ENCODE assay signal across 8 cellular contexts in the genomic region with DNA sequence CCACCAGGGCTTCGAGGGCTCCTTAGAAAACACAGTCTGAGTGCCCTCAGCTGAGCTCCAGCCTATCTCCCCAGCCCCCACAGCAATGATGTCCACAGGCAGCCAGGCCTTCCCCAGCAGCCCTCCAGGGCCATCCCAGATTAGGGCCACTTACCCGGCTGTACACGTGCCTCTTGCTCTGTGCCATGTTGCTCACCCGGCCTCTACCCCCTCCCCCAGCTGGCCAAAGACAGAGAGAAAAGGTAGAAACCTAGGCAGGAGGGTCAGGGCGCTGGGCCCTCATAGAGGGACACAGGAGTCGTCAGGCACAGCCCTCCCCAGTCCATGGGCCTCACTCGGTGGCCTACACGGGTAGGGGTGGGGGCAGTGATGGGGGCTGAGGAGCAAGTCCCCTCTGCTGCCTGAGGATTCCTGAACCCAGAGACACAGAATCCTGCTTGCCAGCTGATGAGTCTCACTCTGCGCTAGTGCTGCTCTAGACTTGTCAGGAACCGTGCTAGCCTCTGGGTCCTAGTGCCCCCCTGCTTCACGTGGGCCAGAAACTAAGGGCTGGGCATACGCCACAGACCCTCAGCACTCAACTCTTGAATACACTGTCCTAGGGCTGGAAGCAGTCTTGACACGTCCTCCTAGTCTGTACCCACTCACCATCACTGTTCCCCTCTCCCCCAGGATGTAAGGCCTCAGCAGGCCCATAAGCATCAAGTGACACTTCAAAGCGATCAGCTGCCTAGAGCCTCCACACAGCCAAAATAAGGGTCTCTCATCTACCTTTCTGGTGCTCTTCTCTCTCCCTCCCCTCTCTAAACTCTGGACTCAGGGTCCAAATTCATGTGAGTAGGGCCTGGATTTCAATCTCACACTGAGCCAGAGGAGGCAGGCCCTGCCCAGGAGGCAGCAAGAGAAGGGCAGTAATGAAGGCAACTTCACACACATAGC. TPM values are rescaled to one million over a fixed set of nuclear protein-coding genes. Genes with fewer than 3 reads are reported as not detected.
DNase-seq lines count a peak whose midpoint lies in the region; ATAC-seq and TF ChIP-seq lines count a peak whose summit lies in the region.

A gene (minus strand): TSS at position 461 of the 939 bp plus-strand sequence. CDS start 274 bp downstream, at position 187.

- intact Hi-C loops in left colon (cut with DNase I, micrococcal nuclease), result no loop called here

- peaks cover 82% of the 10 kb centered on the region for H3K79me2 ChIP-seq in smooth muscle cell (ENCODE audit: low read depth)

- H3K4me2 ChIP-seq in BLaER1, result peak within 1 kb of the TSS; percentile 53
- H3K4me2 ChIP-seq in smooth muscle cell, result peak within 1 kb of the TSS; percentile 85

- peak within 1 kb of the TSS; percentile 81 for H3K4me3 Mint-ChIP-seq in T-helper 17 cell

- H3K9me3 ChIP-seq in BLaER1 (no peaks in the 10 kb centered on the region), T-helper 17 cell (ENCODE audit: control insufficient read depth, low read length, poor library complexity, severe bottlenecking) (no peaks in the 10 kb centered on the region), smooth muscle cell (replicated peaks; ENCODE audit: low read depth) (no peaks in the 10 kb centered on the region)

- peak within 1 kb of the TSS; percentile 39 for H3K27ac Mint-ChIP-seq in T-helper 17 cell

- H3K27me3 ChIP-seq in BLaER1, result no peaks in the 10 kb centered on the region
- no peaks in the 10 kb centered on the region for H3K27me3 ChIP-seq in smooth muscle cell (ENCODE audit: low read depth)

- H4K20me1 ChIP-seq in BLaER1, result peaks cover 88% of the 10 kb centered on the region
- H4K20me1 ChIP-seq in smooth muscle cell (ENCODE audit: low read depth), result peaks cover 81% of the 10 kb centered on the region

- DNase-seq in T-helper 17 cell (peak in 1 of 3 donors; percentile 10), dermis blood vessel endothelial cell (peak; percentile 58), left colon (peak; percentile 38 to 44), smooth muscle cell (lab: John Stamatoyannopoulos, UW; ENCODE audit: unreplicated experiment) (peak; percentile 32), NCI-H2171 (lab: John Stamatoyannopoulos, UW) (no peak)

- H3K4me3 ChIP-seq in BLaER1, result no peak within 1 kb of the TSS
- H3K4me3 ChIP-seq in smooth muscle cell, result peak within 1 kb of the TSS; percentile 46

- ATAC-seq in GM21723 (IDR thresholded peaks at IDR 0.05; ENCODE audit: unreplicated experiment) (peak; percentile 57), T-helper 17 cell (peak; percentile 52), left colon (peak; percentile 75), HG03460 (IDR thresholded peaks at IDR 0.05; ENCODE audit: unreplicated experiment) (no peak)

- peaks cover 34% of the 10 kb centered on the region for H3K4me1 ChIP-seq in BLaER1
- H3K4me1 ChIP-seq in smooth muscle cell (ENCODE audit: low read depth), result peaks cover 25% of the 10 kb centered on the region

- H3K36me3 ChIP-seq in BLaER1 (peaks cover 83% of the 10 kb centered on the region), smooth muscle cell (ENCODE audit: low read depth) (no peaks in the 10 kb centered on the region)

- no peaks in the 10 kb centered on the region for H3F3A ChIP-seq in smooth muscle cell (ENCODE audit: low read depth)

- H3K9ac ChIP-seq in BLaER1 (peak within 1 kb of the TSS; percentile 57), smooth muscle cell (ENCODE audit: low read depth) (peak within 1 kb of the TSS; percentile 38)

- peak within 1 kb of the TSS; percentile 10 for H2AFZ ChIP-seq in smooth muscle cell (ENCODE audit: low read depth)

- H3K27ac ChIP-seq in BLaER1 (peak within 1 kb of the TSS; percentile 19; the same call in 1 of the 2 replicates), smooth muscle cell (ENCODE audit: low read depth) (peak within 1 kb of the TSS; percentile 77)

- 22% methylated on average over 14 of the region's 14 CpGs for WGBS in smooth muscle cell (ENCODE audit: low lambda C conversion rate)

- H3K36me3 Mint-ChIP-seq in T-helper 17 cell (ENCODE audit: low read depth), result peaks cover 3% of the 10 kb centered on the region

- no peak for TF ChIP-seq CTCF in smooth muscle cell (IDR thresholded peaks at IDR 0.05; ENCODE audit: borderline replicate concordance, insufficient read depth, poor library complexity, severe bottlenecking)

- peaks cover 38% of the 10 kb centered on the region for H3K4me1 Mint-ChIP-seq in T-helper 17 cell

- no peaks in the 10 kb centered on the region for H3K27me3 Mint-ChIP-seq in T-helper 17 cell

RNA-seq across cellular contexts. Expression of the gene that starts here (rescaled TPM):
- 10 to 100 TPM; 78.5 to 85.7 TPM for total RNA-seq in T-helper 17 cell
- 160 and 207 TPM in 2 replicates for total RNA-seq in dermis blood vessel endothelial cell
- total RNA-seq in left colon, result 100 to 1,000 TPM in 1 of 2 donors, 10 to 100 TPM in 1; 94.6 to 114 TPM
- 60.7 and 65.8 TPM in 2 replicates for total RNA-seq in smooth muscle cell
- 98.3 and 105 TPM in 2 replicates for polyA plus RNA-seq in smooth muscle cell
